ENCODE assay signal across 10 cellular contexts in the genomic region with DNA sequence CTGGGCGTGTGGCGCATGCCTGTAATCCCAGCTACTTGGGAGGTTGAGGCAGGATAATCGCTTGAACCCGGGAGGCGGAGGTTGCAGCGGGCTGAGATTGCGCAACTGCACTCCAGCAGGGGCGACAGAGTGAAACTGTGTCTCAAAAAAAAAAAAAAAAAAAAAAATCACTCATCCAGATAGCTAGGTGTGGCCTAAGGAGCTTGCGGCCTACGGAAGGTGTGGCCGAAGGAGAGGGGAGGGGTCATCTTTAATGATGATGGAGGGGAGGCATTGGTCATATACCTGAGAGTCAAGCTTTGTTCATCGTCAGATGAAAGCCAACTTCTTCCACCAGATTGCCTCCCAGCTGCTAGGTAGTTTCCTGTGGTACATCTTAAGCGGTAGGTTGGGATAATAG. TPM values are rescaled to one million over a fixed set of nuclear protein-coding genes. Genes with fewer than 3 reads are reported as not detected.
DNase-seq lines count a peak whose midpoint lies in the region; ATAC-seq and TF ChIP-seq lines count a peak whose summit lies in the region.
"Had no signal": no experiment of that assay in that cellular context is flagged by ENCODE, and none has a peak within 500 bp of the region (broad histone marks: within the 10 kb centered on the region; RNA-seq: fewer than 3 reads in every experiment).

No MANE protein-coding gene starts in this region.

- peak overlapping the region in 1 of 2 donors; percentile 85 for H3K27ac Mint-ChIP-seq in natural killer cell treated with Interleukin-12 subunit alpha and Interleukin-12 subunit beta and Interleukin-15 and Interleukin-18, amount 100 ng/mL, for 72 hours
- H3K27ac Mint-ChIP-seq in natural killer cell (peak overlapping the region in 1 of 2 donors; percentile 67), WTC11 (peak overlapping the region; percentile 87), mesothelial cell of epicardium (peak overlapping the region; percentile 98)

- TF ChIP-seq CTCF in natural killer cell (IDR thresholded peaks at IDR 0.05) (no peak), WTC11 (IDR thresholded peaks at IDR 0.05) (no peak), mesothelial cell of epicardium (IDR thresholded peaks at IDR 0.05; ENCODE audit: unreplicated experiment) (no peak), colonic mucosa (IDR thresholded peaks at IDR 0.05) (no peak)

- H3K27ac ChIP-seq in colonic mucosa: no peak overlapping the region

- no peaks in the 10 kb centered on the region for H3K9me3 Mint-ChIP-seq in natural killer cell treated with Interleukin-12 subunit alpha and Interleukin-12 subunit beta and Interleukin-15 and Interleukin-18, amount 100 ng/mL, for 72 hours
- no peaks in the 10 kb centered on the region for H3K9me3 Mint-ChIP-seq in natural killer cell
- H3K9me3 Mint-ChIP-seq in WTC11: peaks cover 6% of the 10 kb centered on the region
- H3K9me3 Mint-ChIP-seq in mesothelial cell of epicardium: no peaks in the 10 kb centered on the region
- H3K9me3 Mint-ChIP-seq: activated T-cell treated with anti-CD3 and anti-CD28 coated beads, Interleukin-2, amount 50 U/mL, for 72 hours had no signal

- no peaks in the 10 kb centered on the region for H3K27me3 ChIP-seq in colonic mucosa

- peaks cover 35 to 46% of the 10 kb centered on the region in 2 donors for H3K4me1 Mint-ChIP-seq in natural killer cell treated with Interleukin-12 subunit alpha and Interleukin-12 subunit beta and Interleukin-15 and Interleukin-18, amount 100 ng/mL, for 72 hours (ENCODE audit: low read depth in 2 of 2)
- H3K4me1 Mint-ChIP-seq in natural killer cell (peaks cover 42 to 49% of the 10 kb centered on the region in 2 donors), WTC11 (peaks cover 20% of the 10 kb centered on the region), mesothelial cell of epicardium (peaks cover 23% of the 10 kb centered on the region)

- H3K4me1 ChIP-seq in colonic mucosa: peaks cover 7% of the 10 kb centered on the region

- ATAC-seq in natural killer cell treated with Interleukin-12 subunit alpha and Interleukin-12 subunit beta and Interleukin-15 and Interleukin-18, amount 100 ng/mL, for 72 hours: no peak
- ATAC-seq in natural killer cell: no peak
- ATAC-seq in WTC11: peak; percentile 57
- ATAC-seq in GM21423 (IDR thresholded peaks at IDR 0.05; ENCODE audit: unreplicated experiment): no peak

- POLR2A ChIA-PET in WTC11 (lab: Charles Lee): interaction anchor here (0.6 to 1.2 kb wide), 6 partner anchors 78 to 131 kb away, joined by 3 to 5 read pairs (median 3); a partner anchor contains a TSS

- peak overlapping the region; percentile 92 for H3K4me3 Mint-ChIP-seq in natural killer cell treated with Interleukin-12 subunit alpha and Interleukin-12 subunit beta and Interleukin-15 and Interleukin-18, amount 100 ng/mL, for 72 hours
- H3K4me3 Mint-ChIP-seq in natural killer cell: no peak overlapping the region
- peak overlapping the region; percentile 24; the same call in 1 of the 2 replicates for H3K4me3 Mint-ChIP-seq in WTC11
- H3K4me3 Mint-ChIP-seq in mesothelial cell of epicardium: no peak overlapping the region

- CTCF ChIA-PET in WTC11 (lab: Charles Lee): interaction anchor here (0.6 to 6.8 kb wide), 53 partner anchors 9 to 395 kb away, joined by 3 to 157 read pairs (median 5); a partner anchor contains a TSS

- H3K36me3 Mint-ChIP-seq in natural killer cell treated with Interleukin-12 subunit alpha and Interleukin-12 subunit beta and Interleukin-15 and Interleukin-18, amount 100 ng/mL, for 72 hours: no peaks in the 10 kb centered on the region
- no peaks in the 10 kb centered on the region for H3K36me3 Mint-ChIP-seq in natural killer cell
- no peaks in the 10 kb centered on the region; the same call in 1 of the 2 replicates for H3K36me3 Mint-ChIP-seq in WTC11
- H3K36me3 Mint-ChIP-seq in mesothelial cell of epicardium: peaks cover 2% of the 10 kb centered on the region

- no peaks in the 10 kb centered on the region for H3K27me3 Mint-ChIP-seq in natural killer cell treated with Interleukin-12 subunit alpha and Interleukin-12 subunit beta and Interleukin-15 and Interleukin-18, amount 100 ng/mL, for 72 hours
- no peaks in the 10 kb centered on the region for H3K27me3 Mint-ChIP-seq in natural killer cell (ENCODE audit: low read depth in 2 of 2)
- peaks cover 16% of the 10 kb centered on the region for H3K27me3 Mint-ChIP-seq in WTC11 (ENCODE audit: low read depth)
- H3K27me3 Mint-ChIP-seq in mesothelial cell of epicardium (ENCODE audit: low read depth): peaks cover 10% of the 10 kb centered on the region
- H3K27me3 Mint-ChIP-seq: activated CD4-positive, alpha-beta T cell treated with anti-CD3 and anti-CD28 coated beads for 36 hours had no signal

- no peaks in the 10 kb centered on the region for H3K36me3 ChIP-seq in colonic mucosa

- DNase-seq in natural killer cell treated with Interleukin-12 subunit alpha and Interleukin-12 subunit beta and Interleukin-15 and Interleukin-18, amount 100 ng/mL, for 72 hours (ENCODE audit: low spot score): no peak
- no peak for DNase-seq in natural killer cell
- DNase-seq in WTC11 (ENCODE audit: low spot score): peak; percentile 38
- DNase-seq in mesothelial cell of epicardium (ENCODE audit: low spot score in 2 of 2, unreplicated experiment in 2 of 2): no peak
- no peak for DNase-seq in colonic mucosa
- DNase-seq in activated CD8-positive, alpha-beta memory T cell treated with anti-CD3 and anti-CD28 coated beads, Interleukin-2, amount 50 U/mL, for 4 hours: no peak
- no peak for DNase-seq in retina

- no peak overlapping the region for H3K4me3 ChIP-seq in colonic mucosa

- intact Hi-C loops in natural killer cell (cut with micrococcal nuclease) (loop anchor here (5.0 kb wide), 1 partner anchor 44 kb away; a partner anchor contains a TSS), colonic mucosa (cut with DNase I) (loop anchor here (5.0 kb wide), 1 partner anchor 44 kb away; a partner anchor contains a TSS)

- no peaks in the 10 kb centered on the region for H3K9me3 ChIP-seq in colonic mucosa

- H3K9ac ChIP-seq in colonic mucosa (ENCODE audit: low read depth in 2 of 2, low read length in 2 of 2): no peak overlapping the region

TF ChIP-seq in WTC11, 78 proteins besides CTCF, POLR2A, EP300 and RAD21:
- TF ChIP-seq, protein P1, sequence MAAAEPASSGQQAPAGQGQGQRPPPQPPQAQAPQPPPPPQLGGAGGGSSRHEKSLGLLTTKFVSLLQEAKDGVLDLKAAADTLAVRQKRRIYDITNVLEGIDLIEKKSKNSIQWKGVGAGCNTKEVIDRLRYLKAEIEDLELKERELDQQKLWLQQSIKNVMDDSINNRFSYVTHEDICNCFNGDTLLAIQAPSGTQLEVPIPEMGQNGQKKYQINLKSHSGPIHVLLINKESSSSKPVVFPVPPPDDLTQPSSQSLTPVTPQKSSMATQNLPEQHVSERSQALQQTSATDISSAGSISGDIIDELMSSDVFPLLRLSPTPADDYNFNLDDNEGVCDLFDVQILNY (CRISPR knock-in tag; IDR thresholded peaks at IDR 0.05): no peak
- TF ChIP-seq CREM (CRISPR knock-in tag; IDR thresholded peaks at IDR 0.05) (no peak), MYBL2 (CRISPR knock-in tag; IDR thresholded peaks at IDR 0.05) (no peak)

RNA-seq across cellular contexts. Expression of a gene that starts 0.8 kb away (rescaled TPM):
- total RNA-seq in natural killer cell treated with Interleukin-12 subunit alpha and Interleukin-12 subunit beta and Interleukin-15 and Interleukin-18, amount 100 ng/mL, for 72 hours: 10 to 100 TPM; 19.6 to 19.9 TPM
- total RNA-seq in natural killer cell (10 to 100 TPM; 14.4 to 20.4 (median 18.8) TPM), WTC11 (2021) (14.7 to 17.1 TPM (median 16.8 TPM) in 3 replicates), mesothelial cell of epicardium (19.5 to 21.7 TPM (median 20.8 TPM) in 3 replicates), colonic mucosa (10 to 100 TPM; 38.1 to 41.8 TPM)

RNA-seq across cellular contexts. Expression of a gene that starts 43.9 kb away (rescaled TPM):
- 100 to 1,000 TPM in 1 of 2 donors, 10 to 100 TPM in 1; 82.3 to 105 TPM for total RNA-seq in natural killer cell treated with Interleukin-12 subunit alpha and Interleukin-12 subunit beta and Interleukin-15 and Interleukin-18, amount 100 ng/mL, for 72 hours
- total RNA-seq in natural killer cell (100 to 1,000 TPM; 232 to 297 (median 241) TPM), WTC11 (2021) (11.3 to 12.8 TPM (median 11.4 TPM) in 3 replicates), mesothelial cell of epicardium (9.3 to 11.3 TPM (median 9.7 TPM) in 3 replicates), colonic mucosa (10 to 100 TPM in 1 of 2 donors, 1 to 10 TPM in 1; 8.1 to 12.5 TPM)

Comparison
In these comparisons a context has a peak if more than half of its experiments do, and no peak if none do; other contexts are left out.
1. H3K4me3 Mint-ChIP-seq: peak in natural killer cell treated with Interleukin-12 subunit alpha and Interleukin-12 subunit beta and Interleukin-15 and Interleukin-18, amount 100 ng/mL, for 72 hours (single experiment) and WTC11 (single experiment); none in natural killer cell (single experiment) and mesothelial cell of epicardium (single experiment).